Comparison of ENCODE assay signal across 19 cellular contexts in genomic region chr5:68395844-68396523, GRCh38.
DNase-seq lines count a peak whose midpoint lies in the region; ATAC-seq and TF ChIP-seq lines count a peak whose summit lies in the region.
"Had no signal": no experiment of that assay in that cellular context is flagged by ENCODE, and none has a peak within 500 bp of the region (broad histone marks: within the 10 kb centered on the region; RNA-seq: fewer than 3 reads in every experiment).

No MANE protein-coding gene starts in this region.

- no peak overlapping the region for H3K4me3 Mint-ChIP-seq in nephron progenitor cell
- H3K4me3 Mint-ChIP-seq: activated T-cell treated with anti-CD3 and anti-CD28 coated beads, Interleukin-2, amount 50 U/mL, for 72 hours; naive thymus-derived CD8-positive, alpha-beta T cell had no signal

- no peaks in the 10 kb centered on the region for H3K36me3 Mint-ChIP-seq in nephron progenitor cell (ENCODE audit: low read depth)
- H3K36me3 Mint-ChIP-seq: naive thymus-derived CD8-positive, alpha-beta T cell had no signal

- H3K27me3 Mint-ChIP-seq in nephron progenitor cell (ENCODE audit: low read depth, poor library complexity): peaks cover 7% of the 10 kb centered on the region
- H3K27me3 Mint-ChIP-seq: naive thymus-derived CD8-positive, alpha-beta T cell had no signal

- ATAC-seq in esophagus mucosa: no peak
- ATAC-seq: activated T-cell treated with anti-CD3 and anti-CD28 coated beads, Interleukin-2, amount 50 U/mL, for 72 hours; naive thymus-derived CD8-positive, alpha-beta T cell; SK-N-SH treated with all-trans-retinoic acid at 6 μM for 48 hours had no signal

- no peaks in the 10 kb centered on the region for H3K9me3 ChIP-seq in parathyroid adenoma (ENCODE audit: control insufficient read depth, low read length)
- H3K9me3 ChIP-seq: BLaER1 had no signal

- H3K36me3 ChIP-seq in parathyroid adenoma (ENCODE audit: control insufficient read depth, insufficient read depth, low read length): no peaks in the 10 kb centered on the region
- H3K36me3 ChIP-seq: BLaER1, cardiac muscle cell, right atrium auricular region had no signal

- peaks cover 39% of the 10 kb centered on the region for H3K4me1 ChIP-seq in parathyroid adenoma
- H3K4me1 ChIP-seq: BLaER1, right atrium auricular region had no signal

- H2AFZ ChIP-seq in parathyroid adenoma: peak overlapping the region; percentile 40

- H3K9me3 Mint-ChIP-seq in nephron progenitor cell: peaks cover 23% of the 10 kb centered on the region

- H3K27ac Mint-ChIP-seq in nephron progenitor cell: no peak overlapping the region
- H3K27ac Mint-ChIP-seq: naive thymus-derived CD8-positive, alpha-beta T cell had no signal

- H3K79me2 ChIP-seq in parathyroid adenoma: no peaks in the 10 kb centered on the region

- DNase-seq in DMS53 treated with DMSO at 0.1 percent for 48 hours (lab: John Stamatoyannopoulos, UW; ENCODE audit: unreplicated experiment) (peak; percentile 77), NCI-H2029 treated with DMSO at 0.1 percent for 48 hours (lab: John Stamatoyannopoulos, UW) (peak; percentile 84), epithelial cell of proximal tubule (ENCODE audit: low read depth) (peak; percentile 78), HUDEP-2 (lab: John Stamatoyannopoulos, UW; ENCODE audit: unreplicated experiment in 76 of 76) (no peak), nephron progenitor cell (no peak), germinal center (ENCODE audit: low spot score) (no peak)
- DNase-seq: activated CD4-positive, alpha-beta T cell treated with anti-CD3 and anti-CD28 coated beads, Interleukin-2, amount 50 U/mL, for 48 hours; activated T-cell treated with anti-CD3 and anti-CD28 coated beads, Interleukin-2, amount 50 U/mL, for 72 hours; DMS79; effector CD8-positive, alpha-beta T cell; MM.1S; naive thymus-derived CD8-positive, alpha-beta T cell; stimulated activated CD4-positive, alpha-beta T cell treated with anti-CD3 and anti-CD28 coated beads, Interleukin-2, amount 100 ng/mL, for 24 hours had no signal

- H3K4me2 ChIP-seq in parathyroid adenoma (ENCODE audit: low read length): peak overlapping the region; percentile 10
- H3K4me2 ChIP-seq: BLaER1 had no signal

- peak overlapping the region; percentile 83 for H3K27ac ChIP-seq in parathyroid adenoma
- H3K27ac ChIP-seq: BLaER1, cardiac muscle cell, right atrium auricular region had no signal

- no peaks in the 10 kb centered on the region for H3K4me1 Mint-ChIP-seq in nephron progenitor cell

- no peaks in the 10 kb centered on the region for H3K27me3 ChIP-seq in parathyroid adenoma (ENCODE audit: control insufficient read depth, insufficient read depth, low read length)
- H3K27me3 ChIP-seq: BLaER1, cardiac muscle cell, right atrium auricular region had no signal

- H3K4me3 ChIP-seq in epithelial cell of proximal tubule (ENCODE audit: low read depth, low read length) (peak overlapping the region; percentile 9), parathyroid adenoma (ENCODE audit: low read depth, low read length) (no peak overlapping the region)
- H3K4me3 ChIP-seq: BLaER1, cardiac muscle cell, right atrium auricular region had no signal

- H3K9ac ChIP-seq in parathyroid adenoma: no peak overlapping the region
- H3K9ac ChIP-seq: BLaER1 had no signal

- TF ChIP-seq CTCF in epithelial cell of proximal tubule (conservative IDR thresholded peaks at IDR 0.05; ENCODE audit: low read depth, low read length) (no peak), parathyroid adenoma (IDR thresholded peaks at IDR 0.05) (no peak), nephron progenitor cell (IDR thresholded peaks at IDR 0.05) (no peak)

Comparison
In these comparisons a context has a peak if more than half of its experiments do, and no peak if none do; other contexts are left out.
1. DNase-seq: peak in DMS53 treated with DMSO at 0.1 percent for 48 hours (single experiment), NCI-H2029 treated with DMSO at 0.1 percent for 48 hours (single experiment) and epithelial cell of proximal tubule (single experiment); none in HUDEP-2 (0 of 76), nephron progenitor cell (single experiment) and germinal center (single experiment).